ENCODE assay signal across 18 cellular contexts in the genomic region with DNA sequence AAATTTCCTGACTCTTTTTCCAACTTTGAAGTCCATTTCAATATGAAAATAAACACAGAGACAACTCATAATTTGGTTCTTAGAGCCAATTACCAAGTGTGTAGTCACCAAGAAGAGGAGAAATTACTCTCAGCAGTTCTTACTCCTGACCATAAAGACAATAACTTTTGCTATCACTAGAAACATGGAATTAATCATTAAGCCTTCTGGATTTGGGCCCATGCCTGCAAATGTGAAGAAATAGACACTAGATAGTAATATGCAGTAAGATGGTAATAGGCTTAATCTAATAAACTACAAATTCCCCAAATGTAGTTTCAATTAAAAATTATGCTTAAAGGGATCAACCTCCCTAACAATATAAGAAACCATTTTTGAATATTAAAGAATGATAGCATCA.
"Had no signal": no experiment of that assay in that cellular context is flagged by ENCODE, and none has a peak within 500 bp of the region (broad histone marks: within the 10 kb centered on the region; RNA-seq: fewer than 3 reads in every experiment).

No MANE protein-coding gene starts in this region.

- DNase-seq: activated CD4-positive, alpha-beta T cell treated with anti-CD3 and anti-CD28 coated beads, Interleukin-2, amount 10 ng/mL, durations not matched to agents 7 days and 5 days; activated CD8-positive, alpha-beta memory T cell treated with anti-CD3 and anti-CD28 coated beads, Interleukin-2, amount 50 U/mL, for 48 hours; activated effector memory CD4-positive, alpha-beta T cell treated with Interleukin-2 at 50 U/mL for 16 hours; activated naive CD4-positive, alpha-beta T cell treated with anti-CD3 and anti-CD28 coated beads, Interleukin-2, amount 50 U/mL, for 16 hours; activated T-cell treated with anti-CD3 and anti-CD28 coated beads, Interleukin-2, amount 50 U/mL, for 48 hours; effector memory CD4-positive, alpha-beta T cell; foreskin keratinocyte; glutamatergic neuron; hippocampal formation; islet precursor cell; posterior cingulate gyrus; retina; stimulated activated CD4-positive, alpha-beta T cell treated with anti-CD3 and anti-CD28 coated beads, Interleukin-12 subunit alpha, Interleukin-12 subunit beta, amount 100 ng/mL, for 4 hours; stimulated activated CD4-positive, alpha-beta T cell treated with anti-CD3 and anti-CD28 coated beads, Interleukin-2, amount 100 ng/mL, for 24 hours; stimulated activated naive CD4-positive, alpha-beta T cell treated with Interleukin-2 at 50 U/mL for 16 hours; uterus had no signal

- H3K27ac Mint-ChIP-seq: activated CD4-positive, alpha-beta T cell treated with anti-CD3 and anti-CD28 coated beads, Interleukin-2, amount 10 ng/mL, durations not matched to agents 7 days and 5 days; natural killer cell treated with Interleukin-12 subunit alpha and Interleukin-12 subunit beta and Interleukin-15 and Interleukin-18, amount 100 ng/mL, for 72 hours; T-helper 1 cell treated with Interleukin-12 subunit alpha and Interleukin-12 subunit beta and Interleukin-4 antibody, amounts not matched to agents 30 μg/mL and 1 μg/mL, for 36 hours had no signal

- H3K27me3 Mint-ChIP-seq: activated CD4-positive, alpha-beta T cell treated with anti-CD3 and anti-CD28 coated beads, Interleukin-2, amount 10 ng/mL, durations not matched to agents 7 days and 5 days; natural killer cell treated with Interleukin-12 subunit alpha and Interleukin-12 subunit beta and Interleukin-15 and Interleukin-18, amount 100 ng/mL, for 72 hours had no signal

- H3K4me1 Mint-ChIP-seq: activated CD4-positive, alpha-beta T cell treated with anti-CD3 and anti-CD28 coated beads, Interleukin-2, amount 10 ng/mL, durations not matched to agents 7 days and 5 days had no signal

- H3K36me3 Mint-ChIP-seq: natural killer cell treated with Interleukin-12 subunit alpha and Interleukin-12 subunit beta and Interleukin-15 and Interleukin-18, amount 100 ng/mL, for 72 hours had no signal

- H3K4me3 Mint-ChIP-seq: activated CD4-positive, alpha-beta T cell treated with anti-CD3 and anti-CD28 coated beads, Interleukin-2, amount 10 ng/mL, durations not matched to agents 7 days and 5 days; natural killer cell treated with Interleukin-12 subunit alpha and Interleukin-12 subunit beta and Interleukin-15 and Interleukin-18, amount 100 ng/mL, for 72 hours; T-helper 1 cell treated with Interleukin-12 subunit alpha and Interleukin-12 subunit beta and Interleukin-4 antibody, amounts not matched to agents 30 μg/mL and 1 μg/mL, for 36 hours had no signal

- H3K9me3 Mint-ChIP-seq: activated CD4-positive, alpha-beta T cell treated with anti-CD3 and anti-CD28 coated beads, Interleukin-2, amount 10 ng/mL, durations not matched to agents 7 days and 5 days had no signal

- ATAC-seq: foreskin keratinocyte; natural killer cell treated with Interleukin-12 subunit alpha and Interleukin-12 subunit beta and Interleukin-15 and Interleukin-18, amount 100 ng/mL, for 72 hours had no signal
